ENCODE assay signal across 23 cellular contexts in genomic region chr11:4882543-4882942, GRCh38. TPM values are rescaled to one million over a fixed set of nuclear protein-coding genes. Genes with fewer than 3 reads are reported as not detected.
"Had no signal": no experiment of that assay in that cellular context is flagged by ENCODE, and none has a peak within 500 bp of the region (broad histone marks: within the 10 kb centered on the region; RNA-seq: fewer than 3 reads in every experiment).

No MANE protein-coding gene starts in this region.

- H3K4me3 ChIP-seq: ascending aorta, gastrocnemius medialis, heart left ventricle, lung, tibial nerve had no signal

- DNase-seq: activated CD4-positive, alpha-beta T cell treated with anti-CD3 and anti-CD28 coated beads, Interleukin-2, amount 50 U/mL, for 1 hour; activated CD4-positive, CD25-positive, alpha-beta regulatory T cell treated with anti-CD3 and anti-CD28 coated beads, Interleukin-2, amount 50 U/mL, for 72 hours; activated CD8-positive, alpha-beta memory T cell treated with anti-CD3 and anti-CD28 coated beads for 24 hours; activated effector memory CD4-positive, alpha-beta T cell treated with anti-CD3 and anti-CD28 coated beads, Interleukin-2, amount 50 U/mL, for 16 hours; activated T-cell treated with anti-CD3 and anti-CD28 coated beads, Interleukin-2, amount 50 U/mL, for 72 hours; cerebellar nuclear complex; cortex of kidney; effector CD4-positive, alpha-beta T cell; gastrocnemius medialis; heart left ventricle; kidney; nucleus accumbens had no signal

- H3K36me3 Mint-ChIP-seq: activated naive CD4-positive, alpha-beta T cell treated with anti-CD3 and anti-CD28 coated beads, Interleukin-2, amount 50 U/mL, for 24 hours; natural killer cell treated with Interleukin-12 subunit alpha and Interleukin-12 subunit beta and Interleukin-15 and Interleukin-18, amount 100 ng/mL, for 72 hours had no signal

- H3K4me1 ChIP-seq: ascending aorta, gastrocnemius medialis, heart left ventricle, tibial nerve had no signal

- H3K4me3 Mint-ChIP-seq: activated naive CD4-positive, alpha-beta T cell treated with anti-CD3 and anti-CD28 coated beads, Interleukin-2, amount 50 U/mL, for 24 hours; activated T-cell treated with anti-CD3 and anti-CD28 coated beads, Interleukin-2, amount 50 U/mL, for 72 hours; natural killer cell treated with Interleukin-12 subunit alpha and Interleukin-12 subunit beta and Interleukin-15 and Interleukin-18, amount 100 ng/mL, for 72 hours; stimulated activated naive CD8-positive, alpha-beta T cell treated with anti-CD3 and anti-CD28 coated beads, Interleukin-15, Interleukin-2, amounts not matched to agents 100 ng/mL and 50 ng/mL, for 24 hours had no signal

- H3K27ac ChIP-seq: ascending aorta, gastrocnemius medialis, heart left ventricle, tibial nerve, VCaP had no signal

- H3K9me3 ChIP-seq: ascending aorta, gastrocnemius medialis, heart left ventricle, tibial nerve had no signal

- H3K36me3 ChIP-seq: ascending aorta, gastrocnemius medialis, heart left ventricle, tibial nerve had no signal

- ATAC-seq: activated T-cell treated with anti-CD3 and anti-CD28 coated beads, Interleukin-2, amount 50 U/mL, for 72 hours; esophagus mucosa; gastrocnemius medialis; heart left ventricle; left lobe of liver; natural killer cell treated with Interleukin-12 subunit alpha and Interleukin-12 subunit beta and Interleukin-15 and Interleukin-18, amount 100 ng/mL, for 72 hours had no signal

- H3K4me1 Mint-ChIP-seq: activated naive CD4-positive, alpha-beta T cell treated with anti-CD3 and anti-CD28 coated beads, Interleukin-2, amount 50 U/mL, for 24 hours had no signal

- H3K9me3 Mint-ChIP-seq: activated naive CD4-positive, alpha-beta T cell treated with anti-CD3 and anti-CD28 coated beads, Interleukin-2, amount 50 U/mL, for 24 hours; activated T-cell treated with anti-CD3 and anti-CD28 coated beads, Interleukin-2, amount 50 U/mL, for 72 hours; natural killer cell treated with Interleukin-12 subunit alpha and Interleukin-12 subunit beta and Interleukin-15 and Interleukin-18, amount 100 ng/mL, for 72 hours; stimulated activated naive CD8-positive, alpha-beta T cell treated with anti-CD3 and anti-CD28 coated beads, Interleukin-15, Interleukin-2, amounts not matched to agents 100 ng/mL and 50 ng/mL, for 24 hours had no signal

- H3K27me3 ChIP-seq: ascending aorta, gastrocnemius medialis, heart left ventricle, tibial nerve had no signal

- H3K27ac Mint-ChIP-seq: activated naive CD4-positive, alpha-beta T cell treated with anti-CD3 and anti-CD28 coated beads, Interleukin-2, amount 50 U/mL, for 24 hours; activated T-cell treated with anti-CD3 and anti-CD28 coated beads, Interleukin-2, amount 50 U/mL, for 72 hours; natural killer cell treated with Interleukin-12 subunit alpha and Interleukin-12 subunit beta and Interleukin-15 and Interleukin-18, amount 100 ng/mL, for 72 hours; stimulated activated naive CD8-positive, alpha-beta T cell treated with anti-CD3 and anti-CD28 coated beads, Interleukin-15, Interleukin-2, amounts not matched to agents 100 ng/mL and 50 ng/mL, for 24 hours had no signal

RNA-seq across cellular contexts. Expression of gene OR51T1, which starts 0.8 kb away (rescaled TPM):
- total RNA-seq: activated T-cell treated with anti-CD3 and anti-CD28 coated beads, Interleukin-2, amount 50 U/mL, for 72 hours; ascending aorta; bronchial epithelial cell; esophagus mucosa; gastrocnemius medialis; heart left ventricle; kidney; left lobe of liver; lung; natural killer cell treated with Interleukin-12 subunit alpha and Interleukin-12 subunit beta and Interleukin-15 and Interleukin-18, amount 100 ng/mL, for 72 hours; tibial nerve had no signal
- polyA plus RNA-seq: adipose tissue, heart left ventricle, lung had no signal

RNA-seq across cellular contexts. Expression of gene OR51A7, which starts 21.0 kb away (rescaled TPM):
- total RNA-seq: activated T-cell treated with anti-CD3 and anti-CD28 coated beads, Interleukin-2, amount 50 U/mL, for 72 hours; ascending aorta; bronchial epithelial cell; esophagus mucosa; gastrocnemius medialis; heart left ventricle; kidney; left lobe of liver; lung; natural killer cell treated with Interleukin-12 subunit alpha and Interleukin-12 subunit beta and Interleukin-15 and Interleukin-18, amount 100 ng/mL, for 72 hours; tibial nerve had no signal
- polyA plus RNA-seq: adipose tissue, heart left ventricle, lung had no signal

RNA-seq across cellular contexts. Expression of gene OR51S1, which starts 33.5 kb away (rescaled TPM):
- total RNA-seq: activated T-cell treated with anti-CD3 and anti-CD28 coated beads, Interleukin-2, amount 50 U/mL, for 72 hours; ascending aorta; bronchial epithelial cell; esophagus mucosa; gastrocnemius medialis; heart left ventricle; kidney; left lobe of liver; lung; natural killer cell treated with Interleukin-12 subunit alpha and Interleukin-12 subunit beta and Interleukin-15 and Interleukin-18, amount 100 ng/mL, for 72 hours; tibial nerve had no signal
- polyA plus RNA-seq: adipose tissue, heart left ventricle, lung had no signal

RNA-seq across cellular contexts. Expression of gene OR51G2, which starts 36.6 kb away (rescaled TPM):
- total RNA-seq: activated T-cell treated with anti-CD3 and anti-CD28 coated beads, Interleukin-2, amount 50 U/mL, for 72 hours; ascending aorta; bronchial epithelial cell; esophagus mucosa; gastrocnemius medialis; heart left ventricle; kidney; left lobe of liver; lung; natural killer cell treated with Interleukin-12 subunit alpha and Interleukin-12 subunit beta and Interleukin-15 and Interleukin-18, amount 100 ng/mL, for 72 hours; tibial nerve had no signal
- polyA plus RNA-seq: adipose tissue, heart left ventricle, lung had no signal

RNA-seq across cellular contexts. Expression of gene OR51G1, which starts 41.6 kb away (rescaled TPM):
- total RNA-seq: activated T-cell treated with anti-CD3 and anti-CD28 coated beads, Interleukin-2, amount 50 U/mL, for 72 hours; ascending aorta; bronchial epithelial cell; esophagus mucosa; gastrocnemius medialis; heart left ventricle; kidney; left lobe of liver; lung; natural killer cell treated with Interleukin-12 subunit alpha and Interleukin-12 subunit beta and Interleukin-15 and Interleukin-18, amount 100 ng/mL, for 72 hours; tibial nerve had no signal
- polyA plus RNA-seq: adipose tissue, heart left ventricle, lung had no signal
